Comparison of ENCODE assay signal across 10 cellular contexts in genomic region chr15:28919201-28919627, GRCh38. TPM values are rescaled to one million over a fixed set of nuclear protein-coding genes. Genes with fewer than 3 reads are reported as not detected.
DNase-seq lines count a peak whose midpoint lies in the region; ATAC-seq lines count a peak whose summit lies in the region.
"Had no signal": no experiment of that assay in that cellular context is flagged by ENCODE, and none has a peak within 500 bp of the region (broad histone marks: within the 10 kb centered on the region; RNA-seq: fewer than 3 reads in every experiment).

No MANE protein-coding gene starts in this region.

- no peak overlapping the region for H3K4me3 Mint-ChIP-seq in activated CD4-positive, alpha-beta memory T cell treated with anti-CD3 and anti-CD28 coated beads, Interleukin-2, amount 10 ng/mL, durations not matched to agents 7 days and 5 days
- peak overlapping the region; percentile 56 to 82 for H3K4me3 Mint-ChIP-seq in stimulated activated naive CD8-positive, alpha-beta T cell treated with anti-CD3 and anti-CD28 coated beads, Interleukin-15, amount 100 ng/mL, for 72 hours
- H3K4me3 Mint-ChIP-seq: nephron progenitor cell had no signal

- peak; percentile 66 for ATAC-seq in stimulated activated naive CD8-positive, alpha-beta T cell treated with anti-CD3 and anti-CD28 coated beads, Interleukin-15, amount 100 ng/mL, for 72 hours

- no peaks in the 10 kb centered on the region for H3K9me3 Mint-ChIP-seq in activated CD4-positive, alpha-beta memory T cell treated with anti-CD3 and anti-CD28 coated beads, Interleukin-2, amount 10 ng/mL, durations not matched to agents 7 days and 5 days
- no peaks in the 10 kb centered on the region for H3K9me3 Mint-ChIP-seq in stimulated activated naive CD8-positive, alpha-beta T cell treated with anti-CD3 and anti-CD28 coated beads, Interleukin-15, amount 100 ng/mL, for 72 hours
- H3K9me3 Mint-ChIP-seq: nephron progenitor cell had no signal

- no peaks in the 10 kb centered on the region for H3K27me3 Mint-ChIP-seq in activated CD4-positive, alpha-beta memory T cell treated with anti-CD3 and anti-CD28 coated beads, Interleukin-2, amount 10 ng/mL, durations not matched to agents 7 days and 5 days
- H3K27me3 Mint-ChIP-seq in stimulated activated naive CD8-positive, alpha-beta T cell treated with anti-CD3 and anti-CD28 coated beads, Interleukin-15, amount 100 ng/mL, for 72 hours, result no peaks in the 10 kb centered on the region

- POLR2A ChIA-PET in activated CD4-positive, alpha-beta memory T cell treated with anti-CD3 and anti-CD28 coated beads, Interleukin-2, amount 10 ng/mL, durations not matched to agents 7 days and 5 days (lab: Charles Lee), result interaction anchor here (1.1 kb wide), 1 partner anchor 171 kb away, joined by 3 read pairs; no protein-coding TSS in a partner anchor

- DNase-seq in NCI-H748 (lab: John Stamatoyannopoulos, UW; ENCODE audit: unreplicated experiment), result peak; percentile 39
- DNase-seq in NCI-H748 treated with DMSO at 0.1 percent for 48 hours (lab: John Stamatoyannopoulos, UW), result no peak
- peak; percentile 36 for DNase-seq in activated CD4-positive, alpha-beta memory T cell treated with anti-CD3 and anti-CD28 coated beads, Interleukin-2, amount 10 ng/mL, durations not matched to agents 7 days and 5 days
- peak; percentile 67 for DNase-seq in islet precursor cell
- peak in 1 of 2 donors; percentile 49 for DNase-seq in stimulated activated naive CD8-positive, alpha-beta T cell treated with anti-CD3 and anti-CD28 coated beads, Interleukin-15, amount 100 ng/mL, for 72 hours
- DNase-seq in SK-N-DZ (ENCODE audit: low spot score), result no peak
- DNase-seq in SW480 (ENCODE audit: low spot score), result no peak
- DNase-seq in pons (ENCODE audit: low spot score), result no peak
- DNase-seq: NCI-H187, nephron progenitor cell had no signal

- CTCF ChIA-PET in activated CD4-positive, alpha-beta memory T cell treated with anti-CD3 and anti-CD28 coated beads, Interleukin-2, amount 10 ng/mL, durations not matched to agents 7 days and 5 days (lab: Charles Lee), result no interaction called here

- H3K27ac Mint-ChIP-seq in activated CD4-positive, alpha-beta memory T cell treated with anti-CD3 and anti-CD28 coated beads, Interleukin-2, amount 10 ng/mL, durations not matched to agents 7 days and 5 days, result no peak overlapping the region
- H3K27ac Mint-ChIP-seq in stimulated activated naive CD8-positive, alpha-beta T cell treated with anti-CD3 and anti-CD28 coated beads, Interleukin-15, amount 100 ng/mL, for 72 hours, result peak overlapping the region; percentile 77 to 90

- H3K36me3 Mint-ChIP-seq in activated CD4-positive, alpha-beta memory T cell treated with anti-CD3 and anti-CD28 coated beads, Interleukin-2, amount 10 ng/mL, durations not matched to agents 7 days and 5 days (ENCODE audit: low read depth), result no peaks in the 10 kb centered on the region

- H3K4me1 Mint-ChIP-seq in activated CD4-positive, alpha-beta memory T cell treated with anti-CD3 and anti-CD28 coated beads, Interleukin-2, amount 10 ng/mL, durations not matched to agents 7 days and 5 days, result peaks cover 26% of the 10 kb centered on the region
- H3K4me1 Mint-ChIP-seq in stimulated activated naive CD8-positive, alpha-beta T cell treated with anti-CD3 and anti-CD28 coated beads, Interleukin-15, amount 100 ng/mL, for 72 hours, result peaks cover 64% of the 10 kb centered on the region

RNA-seq across cellular contexts. Expression of gene APBA2, which starts 33.4 kb away (rescaled TPM):
- total RNA-seq in activated CD4-positive, alpha-beta memory T cell treated with anti-CD3 and anti-CD28 coated beads, Interleukin-2, amount 10 ng/mL, durations not matched to agents 7 days and 5 days, result under 1 TPM; 0.81 to 0.93 TPM
- 108 and 110 TPM in 2 replicates for polyA plus RNA-seq in SK-N-DZ (2014; cell fraction: cytosol; rRNA removed)
- polyA plus RNA-seq in SK-N-DZ (2014; cell fraction: nucleus; rRNA removed), result 124 and 132 TPM in 2 replicates

Comparison
In these comparisons a context has a peak if more than half of its experiments do, and no peak if none do; other contexts are left out.
1. DNase-seq: peak in NCI-H748 (single experiment), activated CD4-positive, alpha-beta memory T cell treated with anti-CD3 and anti-CD28 coated beads, Interleukin-2, amount 10 ng/mL, durations not matched to agents 7 days and 5 days (single experiment) and islet precursor cell (single experiment); none in NCI-H748 treated with DMSO at 0.1 percent for 48 hours (single experiment), SK-N-DZ (single experiment), SW480 (single experiment) and pons (single experiment).